10 cellular contexts compared by ENCODE assay signal in genomic region chr6:5905431-5906339, GRCh38.
DNase-seq lines count a peak whose midpoint lies in the region; ATAC-seq and TF ChIP-seq lines count a peak whose summit lies in the region.
"Had no signal": no experiment of that assay in that cellular context is flagged by ENCODE, and none has a peak within 500 bp of the region (broad histone marks: within the 10 kb centered on the region; RNA-seq: fewer than 3 reads in every experiment).

No MANE protein-coding gene starts in this region.

- no peaks in the 10 kb centered on the region for H3F3A ChIP-seq in smooth muscle cell (ENCODE audit: low read depth)

- no peak overlapping the region for H2AFZ ChIP-seq in smooth muscle cell (ENCODE audit: low read depth)

- H3K27me3 ChIP-seq in lower lobe of right lung (ENCODE audit: low read depth), result no peaks in the 10 kb centered on the region
- H3K27me3 ChIP-seq in upper lobe of right lung, result no peaks in the 10 kb centered on the region
- H3K27me3 ChIP-seq in smooth muscle cell (ENCODE audit: low read depth), result no peaks in the 10 kb centered on the region

- H3K4me1 Mint-ChIP-seq in T-helper 2 cell treated with Interferon-gamma antibody and Interleukin-4, amounts not matched to agents 5 μg/mL and 100 μg/mL, for 36 hours (ENCODE audit: low read depth), result no peaks in the 10 kb centered on the region

- intact Hi-C loops in lower lobe of right lung (cut with DNase I) (no loop called here), upper lobe of right lung (cut with DNase I) (no loop called here)

- H3K4me3 ChIP-seq in choroid plexus epithelial cell (ENCODE audit: low read depth, low read length), result no peak overlapping the region
- H3K4me3 ChIP-seq in lower lobe of right lung, result no peak overlapping the region
- H3K4me3 ChIP-seq in upper lobe of right lung, result no peak overlapping the region
- H3K4me3 ChIP-seq in smooth muscle cell, result no peak overlapping the region

- no peak overlapping the region for H3K27ac Mint-ChIP-seq in T-helper 2 cell treated with Interferon-gamma antibody and Interleukin-4, amounts not matched to agents 5 μg/mL and 100 μg/mL, for 36 hours

- no peaks in the 10 kb centered on the region for H4K20me1 ChIP-seq in smooth muscle cell (ENCODE audit: low read depth)

- TF ChIP-seq CTCF in choroid plexus epithelial cell (conservative IDR thresholded peaks at IDR 0.05; ENCODE audit: low read depth, low read length) (no peak), lower lobe of right lung (IDR thresholded peaks at IDR 0.05) (no peak), upper lobe of right lung (IDR thresholded peaks at IDR 0.05) (no peak), smooth muscle cell (IDR thresholded peaks at IDR 0.05; ENCODE audit: borderline replicate concordance, insufficient read depth, poor library complexity, severe bottlenecking) (no peak)

- H3K9me3 ChIP-seq in lower lobe of right lung, result no peaks in the 10 kb centered on the region
- H3K9me3 ChIP-seq in upper lobe of right lung, result no peaks in the 10 kb centered on the region
- H3K9me3 ChIP-seq in smooth muscle cell (replicated peaks; ENCODE audit: low read depth), result no peaks in the 10 kb centered on the region

- H3K36me3 Mint-ChIP-seq in T-helper 2 cell treated with Interferon-gamma antibody and Interleukin-4, amounts not matched to agents 5 μg/mL and 100 μg/mL, for 36 hours (ENCODE audit: low read depth), result no peaks in the 10 kb centered on the region

- H3K4me1 ChIP-seq in lower lobe of right lung, result no peaks in the 10 kb centered on the region
- H3K4me1 ChIP-seq in upper lobe of right lung, result no peaks in the 10 kb centered on the region
- no peaks in the 10 kb centered on the region for H3K4me1 ChIP-seq in smooth muscle cell (ENCODE audit: low read depth)

- no peaks in the 10 kb centered on the region for H3K36me3 ChIP-seq in lower lobe of right lung
- H3K36me3 ChIP-seq in upper lobe of right lung, result no peaks in the 10 kb centered on the region
- no peaks in the 10 kb centered on the region for H3K36me3 ChIP-seq in smooth muscle cell (ENCODE audit: low read depth)

- H3K79me2 ChIP-seq in smooth muscle cell (ENCODE audit: low read depth), result no peaks in the 10 kb centered on the region

- no peak overlapping the region for H3K4me2 ChIP-seq in smooth muscle cell

- 76% methylated on average over 18 of the region's 18 CpGs for WGBS in smooth muscle cell (ENCODE audit: low lambda C conversion rate)

- ATAC-seq in lower lobe of right lung (peak; percentile 71 to 83), upper lobe of right lung (peak; percentile 63), HG02973 (IDR thresholded peaks at IDR 0.05; ENCODE audit: unreplicated experiment) (no peak)

- peak; percentile 16 for DNase-seq in DMS 273 (lab: John Stamatoyannopoulos, UW; ENCODE audit: unreplicated experiment)
- DNase-seq in DMS 273 treated with DMSO at 0.1 percent for 48 hours (lab: John Stamatoyannopoulos, UW), result no peak
- DNase-seq in choroid plexus epithelial cell (ENCODE audit: low read depth), result peak; percentile 72
- DNase-seq in lower lobe of right lung, result peak; percentile 50
- no peak for DNase-seq in upper lobe of right lung
- DNase-seq in T-helper 2 cell treated with Interferon-gamma antibody and Interleukin-4, amounts not matched to agents 5 μg/mL and 100 μg/mL, for 36 hours (ENCODE audit: low spot score), result no peak
- DNase-seq in smooth muscle cell (lab: John Stamatoyannopoulos, UW; ENCODE audit: unreplicated experiment), result no peak
- DNase-seq: activated CD4-positive, alpha-beta T cell treated with anti-CD3 and anti-CD28 coated beads, Interleukin-2, amount 50 U/mL, for 48 hours had no signal

- no peak overlapping the region for H3K4me3 Mint-ChIP-seq in T-helper 2 cell treated with Interferon-gamma antibody and Interleukin-4, amounts not matched to agents 5 μg/mL and 100 μg/mL, for 36 hours

- no peaks in the 10 kb centered on the region for H3K9me3 Mint-ChIP-seq in T-helper 2 cell treated with Interferon-gamma antibody and Interleukin-4, amounts not matched to agents 5 μg/mL and 100 μg/mL, for 36 hours

- H3K9ac ChIP-seq in smooth muscle cell (ENCODE audit: low read depth), result no peak overlapping the region

- H3K27me3 Mint-ChIP-seq in T-helper 2 cell treated with Interferon-gamma antibody and Interleukin-4, amounts not matched to agents 5 μg/mL and 100 μg/mL, for 36 hours (ENCODE audit: low read depth), result no peaks in the 10 kb centered on the region

- H3K27ac ChIP-seq in lower lobe of right lung, result no peak overlapping the region
- H3K27ac ChIP-seq in upper lobe of right lung, result no peak overlapping the region
- no peak overlapping the region for H3K27ac ChIP-seq in smooth muscle cell (ENCODE audit: low read depth)
- H3K27ac ChIP-seq: 22Rv1 had no signal

Comparison
In these comparisons a context has a peak if more than half of its experiments do, and no peak if none do; other contexts are left out.
1. DNase-seq: peak in DMS 273 (single experiment), choroid plexus epithelial cell (single experiment) and lower lobe of right lung (single experiment); none in DMS 273 treated with DMSO at 0.1 percent for 48 hours (single experiment), upper lobe of right lung (single experiment), T-helper 2 cell treated with Interferon-gamma antibody and Interleukin-4, amounts not matched to agents 5 μg/mL and 100 μg/mL, for 36 hours (single experiment) and smooth muscle cell (single experiment).